In the genomic region with DNA sequence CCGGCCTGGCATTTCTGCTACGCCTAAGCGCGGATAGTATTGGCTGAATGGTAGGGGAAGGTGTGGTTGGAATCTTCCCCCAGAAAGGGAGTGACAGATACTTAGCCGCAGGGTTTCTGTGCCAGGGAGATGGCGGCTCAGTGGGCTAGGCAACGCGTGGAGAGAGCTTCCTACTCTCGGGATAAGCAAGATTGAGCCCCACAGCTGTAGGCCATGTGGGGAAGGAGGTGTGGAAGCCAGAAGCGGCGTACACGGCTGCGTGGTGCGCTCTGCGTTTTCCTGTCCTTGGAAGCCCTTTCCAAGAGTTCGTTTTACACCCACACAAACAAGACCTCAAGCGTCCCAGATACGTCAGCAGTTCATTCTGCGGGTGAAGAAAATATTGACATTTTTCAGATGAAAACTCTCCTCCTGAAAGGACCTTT, we compare ENCODE assay signal across 9 cellular contexts. TPM values are rescaled to one million over a fixed set of nuclear protein-coding genes. Genes with fewer than 3 reads are reported as not detected.
A peak's percentile ranks its signal among the peaks of the same experiment; 100 is the strongest.
DNase-seq lines count a peak whose midpoint lies in the region; ATAC-seq lines count a peak whose summit lies in the region.
"Had no signal": no experiment of that assay in that cellular context is flagged by ENCODE, and none has a peak within 500 bp of the region (broad histone marks: within the 10 kb centered on the region; RNA-seq: fewer than 3 reads in every experiment).

No MANE protein-coding gene starts in this region.

- peak overlapping the region; percentile 87 to 97 (median 90) for H3K4me3 Mint-ChIP-seq in naive thymus-derived CD4-positive, alpha-beta T cell

- peaks cover 3% of the 10 kb centered on the region in 2 donors for H3K4me1 ChIP-seq in esophagus (ENCODE audit: control insufficient read depth in 2 of 2, insufficient read depth in 2 of 2, low read length in 1 of 2)
- H3K4me1 ChIP-seq in naive thymus-derived CD4-positive, alpha-beta T cell (ENCODE audit: control insufficient read depth in 2 of 2, insufficient read depth in 2 of 2, low read length in 2 of 2) = peaks cover 0 to 8% of the 10 kb centered on the region in 2 donors
- peaks cover 5% of the 10 kb centered on the region for H3K4me1 ChIP-seq in thymus (ENCODE audit: control insufficient read depth, insufficient read depth, low read length)

- DNase-seq in NCI-H2227 (lab: John Stamatoyannopoulos, UW; ENCODE audit: unreplicated experiment) (peak; percentile 6), NCI-H2227 treated with DMSO at 0.1 percent for 48 hours (lab: John Stamatoyannopoulos, UW) (no peak), NCI-H226 (peak; percentile 58)
- DNase-seq in activated CD8-positive, alpha-beta memory T cell treated with anti-CD3 and anti-CD28 coated beads, Interleukin-2, amount 50 U/mL, for 4 hours = peak; percentile 27
- DNase-seq in naive thymus-derived CD4-positive, alpha-beta T cell = peak in 7 of 9 donors; percentile 9 to 66 (median 58)
- DNase-seq: DND-41 had no signal

- ATAC-seq in HG02885 (IDR thresholded peaks at IDR 0.05; ENCODE audit: poor library complexity, unreplicated experiment) = peak; percentile 32
- ATAC-seq in naive thymus-derived CD4-positive, alpha-beta T cell = peak; percentile 53

- intact Hi-C loops in naive thymus-derived CD4-positive, alpha-beta T cell (cut with micrococcal nuclease) = loop anchor here in 1 of 2 donors (1.0 to 5.0 kb wide), 4 partner anchors 31 to 1047 kb away; a partner anchor contains a TSS

- peaks cover 0 to 62% (median 22%) of the 10 kb centered on the region in 5 donors for H3K27me3 Mint-ChIP-seq in naive thymus-derived CD4-positive, alpha-beta T cell

- CTCF ChIA-PET in naive thymus-derived CD4-positive, alpha-beta T cell (lab: Charles Lee) = interaction anchor here (0.6 to 1.2 kb wide), 2 partner anchors 91 to 464 kb away, joined by 4 read pairs; no protein-coding TSS in a partner anchor

- H3K27me3 ChIP-seq in esophagus (ENCODE audit: control insufficient read depth in 1 of 2, insufficient read depth in 2 of 2, low read length in 2 of 2) = peaks cover 0 to 5% of the 10 kb centered on the region in 2 donors
- no peaks in the 10 kb centered on the region for H3K27me3 ChIP-seq in naive thymus-derived CD4-positive, alpha-beta T cell (ENCODE audit: control insufficient read depth in 2 of 2, insufficient read depth in 2 of 2, low read length in 2 of 2)
- H3K27me3 ChIP-seq in thymus (ENCODE audit: control insufficient read depth, insufficient read depth) = peaks cover 27% of the 10 kb centered on the region

- no peaks in the 10 kb centered on the region for H3K9me3 Mint-ChIP-seq in naive thymus-derived CD4-positive, alpha-beta T cell

- WGBS in esophagus, 2 donors = 0% methylated on average over 19 of the region's 19 CpGs
- whole genome bisulfite sequencing in thymus = 1% methylated on average over 19 of the region's 19 CpGs

- H3K36me3 ChIP-seq in esophagus (ENCODE audit: control insufficient read depth in 2 of 2, insufficient read depth in 2 of 2, low read length in 1 of 2) (no peaks in the 10 kb centered on the region), thymus (ENCODE audit: control insufficient read depth, insufficient read depth) (no peaks in the 10 kb centered on the region)
- H3K36me3 ChIP-seq in naive thymus-derived CD4-positive, alpha-beta T cell (ENCODE audit: control insufficient read depth in 2 of 3, insufficient read depth in 3 of 3, low read length in 3 of 3) = peaks cover 0 to 5% (median 0%) of the 10 kb centered on the region in 3 experiments

- POLR2A ChIA-PET in naive thymus-derived CD4-positive, alpha-beta T cell (lab: Charles Lee) = interaction anchor here (0.9 to 2.8 kb wide), 3 partner anchors 20 to 80 kb away, joined by 3 to 16 read pairs (median 8); a partner anchor contains a TSS

- peak overlapping the region; percentile 24 to 92 (median 73) for H3K27ac Mint-ChIP-seq in naive thymus-derived CD4-positive, alpha-beta T cell

- H3K27ac ChIP-seq in esophagus (ENCODE audit: low read depth in 2 of 2, low read length in 1 of 2) = peak overlapping the region; percentile 71 to 80
- H3K27ac ChIP-seq in naive thymus-derived CD4-positive, alpha-beta T cell (ENCODE audit: low read depth, low read length) = peak overlapping the region; percentile 56
- no peak overlapping the region for H3K27ac ChIP-seq in thymus (ENCODE audit: low read depth)

- peaks cover 13 to 37% (median 17%) of the 10 kb centered on the region in 7 donors for H3K4me1 Mint-ChIP-seq in naive thymus-derived CD4-positive, alpha-beta T cell

- H3K4me3 ChIP-seq in esophagus (ENCODE audit: low read depth in 1 of 2, low read length in 2 of 2) (peak overlapping the region; percentile 67 to 69), thymus (ENCODE audit: low read length) (peak overlapping the region; percentile 49)
- H3K4me3 ChIP-seq in naive thymus-derived CD4-positive, alpha-beta T cell (ENCODE audit: low read length) = peak overlapping the region; percentile 80

- H3K36me3 Mint-ChIP-seq in naive thymus-derived CD4-positive, alpha-beta T cell = no peaks in the 10 kb centered on the region

- H3K9me3 ChIP-seq in esophagus (ENCODE audit: control insufficient read depth in 2 of 2, insufficient read depth in 1 of 2, low read depth in 1 of 2, low read length in 1 of 2) (no peaks in the 10 kb centered on the region), thymus (ENCODE audit: control insufficient read depth) (no peaks in the 10 kb centered on the region)
- H3K9me3 ChIP-seq in naive thymus-derived CD4-positive, alpha-beta T cell (ENCODE audit: control insufficient read depth in 2 of 3, low read length in 3 of 3) = no peaks in the 10 kb centered on the region

RNA-seq across cellular contexts. Expression of a gene that starts 0.4 kb away (rescaled TPM):
- polyA plus RNA-seq in esophagus (10 to 100 TPM in 1 of 2 donors, 1 to 10 TPM in 1; 4.4 to 11.2 TPM), thymus (2.6 TPM)
- total RNA-seq in naive thymus-derived CD4-positive, alpha-beta T cell = 10 to 100 TPM in 1 of 5 experiments, 1 to 10 TPM in 4; 3.0 to 14.6 (median 5.8) TPM
- polyA plus RNA-seq in naive thymus-derived CD4-positive, alpha-beta T cell = 1 to 10 TPM; 1.5 to 3.5 TPM

RNA-seq across cellular contexts. Expression of a gene that starts 50.6 kb away (rescaled TPM):
- 1 to 10 TPM; 2.8 to 4.3 TPM for polyA plus RNA-seq in esophagus
- total RNA-seq in naive thymus-derived CD4-positive, alpha-beta T cell = 10 to 100 TPM; 13.9 to 47.6 (median 24.9) TPM
- polyA plus RNA-seq in naive thymus-derived CD4-positive, alpha-beta T cell = 10 to 100 TPM; 15.4 to 19.2 TPM
- 17.7 TPM for polyA plus RNA-seq in thymus
